ENCODE assay signal across 10 cellular contexts in genomic region chr17:17757944-17758343, GRCh38.
DNase-seq lines count a peak whose midpoint lies in the region; ATAC-seq and TF ChIP-seq lines count a peak whose summit lies in the region.
"Had no signal": no experiment of that assay in that cellular context is flagged by ENCODE, and none has a peak within 500 bp of the region (broad histone marks: within the 10 kb centered on the region; RNA-seq: fewer than 3 reads in every experiment).

No MANE protein-coding gene starts in this region.

- H3K27ac Mint-ChIP-seq in CD8-positive, alpha-beta memory T cell = peak overlapping the region in 2 of 8 donors; percentile 59 to 75
- peak overlapping the region; percentile 74 for H3K27ac Mint-ChIP-seq in mesothelial cell of epicardium

- CTCF ChIA-PET in CD8-positive, alpha-beta memory T cell (lab: Charles Lee) = interaction anchor here (1.1 to 2.1 kb wide), 2 partner anchors 23 to 92 kb away, joined by 3 to 5 read pairs; no protein-coding TSS in a partner anchor

- peaks cover 0 to 2% (median 0%) of the 10 kb centered on the region in 3 donors for H3K36me3 Mint-ChIP-seq in CD8-positive, alpha-beta memory T cell
- peaks cover 6% of the 10 kb centered on the region for H3K36me3 Mint-ChIP-seq in mesothelial cell of epicardium

- no peaks in the 10 kb centered on the region for H3K9me3 Mint-ChIP-seq in CD8-positive, alpha-beta memory T cell
- no peaks in the 10 kb centered on the region for H3K9me3 Mint-ChIP-seq in mesothelial cell of epicardium

- H3K27me3 ChIP-seq in CD8-positive, alpha-beta memory T cell (ENCODE audit: insufficient read depth, low read length, poor library complexity, severe bottlenecking) = no peaks in the 10 kb centered on the region
- H3K27me3 ChIP-seq in MG63 = no peaks in the 10 kb centered on the region
- H3K27me3 ChIP-seq: pancreas, suprapubic skin had no signal

- no peaks in the 10 kb centered on the region for H3K36me3 ChIP-seq in CD8-positive, alpha-beta memory T cell (ENCODE audit: insufficient read depth, low read length)
- H3K36me3 ChIP-seq in MG63 = no peaks in the 10 kb centered on the region
- H3K36me3 ChIP-seq: pancreas, suprapubic skin had no signal

- POLR2A ChIA-PET in CD8-positive, alpha-beta memory T cell (lab: Charles Lee) = no interaction called here

- H3K4me1 Mint-ChIP-seq in CD8-positive, alpha-beta memory T cell = peaks cover 24 to 39% (median 26%) of the 10 kb centered on the region in 3 donors
- H3K4me1 Mint-ChIP-seq in mesothelial cell of epicardium = peaks cover 34% of the 10 kb centered on the region

- TF ChIP-seq CTCF in mesothelial cell of epicardium (IDR thresholded peaks at IDR 0.05; ENCODE audit: unreplicated experiment) = no peak

- DNase-seq in CD8-positive, alpha-beta memory T cell = no peak
- peak; percentile 78 to 79 for DNase-seq in SHP77 (lab: John Stamatoyannopoulos, UW)
- no peak for DNase-seq in mesothelial cell of epicardium (ENCODE audit: low spot score in 2 of 2, unreplicated experiment in 2 of 2)
- DNase-seq in MG63 = no peak
- no peak for DNase-seq in NCI-H2107 treated with DMSO at 0.1 percent for 48 hours (lab: John Stamatoyannopoulos, UW; ENCODE audit: unreplicated experiment)
- DNase-seq: left cardiac atrium, pancreas had no signal

- H3K9me3 ChIP-seq in CD8-positive, alpha-beta memory T cell (ENCODE audit: low read length) = no peaks in the 10 kb centered on the region
- H3K9me3 ChIP-seq in MG63 = no peaks in the 10 kb centered on the region
- H3K9me3 ChIP-seq: pancreas, suprapubic skin had no signal

- no peaks in the 10 kb centered on the region for H3K27me3 Mint-ChIP-seq in CD8-positive, alpha-beta memory T cell
- no peaks in the 10 kb centered on the region for H3K27me3 Mint-ChIP-seq in mesothelial cell of epicardium (ENCODE audit: low read depth)

- H3K4me3 ChIP-seq in CD8-positive, alpha-beta memory T cell (ENCODE audit: low read length) = peak overlapping the region; percentile 23
- H3K4me3 ChIP-seq in GM08714 (ENCODE audit: low read length) (peak overlapping the region; percentile 13; the same call in 1 of the 2 replicates), MG63 (no peak overlapping the region)
- H3K4me3 ChIP-seq: pancreas, suprapubic skin had no signal

- peak overlapping the region in 3 of 7 donors; percentile 17 to 69 (median 40) for H3K4me3 Mint-ChIP-seq in CD8-positive, alpha-beta memory T cell
- H3K4me3 Mint-ChIP-seq in mesothelial cell of epicardium = no peak overlapping the region

- no peak for ATAC-seq in HG02852 (IDR thresholded peaks at IDR 0.05; ENCODE audit: unreplicated experiment)
- ATAC-seq: left cardiac atrium had no signal

- peaks cover 46% of the 10 kb centered on the region for H3K4me1 ChIP-seq in CD8-positive, alpha-beta memory T cell (ENCODE audit: insufficient read depth, low read length)

- no peak overlapping the region for H3K27ac ChIP-seq in CD8-positive, alpha-beta memory T cell (ENCODE audit: low read depth, low read length)
- H3K27ac ChIP-seq: suprapubic skin had no signal

Comparison
In these comparisons a context has a peak if more than half of its experiments do, and no peak if none do; other contexts are left out.
1. DNase-seq: peak in SHP77 (2 of 2); none in CD8-positive, alpha-beta memory T cell (0 of 5), mesothelial cell of epicardium (0 of 2), MG63 (single experiment) and NCI-H2107 treated with DMSO at 0.1 percent for 48 hours (single experiment).